Comparison of ENCODE assay signal across 11 cellular contexts in the genomic region with DNA sequence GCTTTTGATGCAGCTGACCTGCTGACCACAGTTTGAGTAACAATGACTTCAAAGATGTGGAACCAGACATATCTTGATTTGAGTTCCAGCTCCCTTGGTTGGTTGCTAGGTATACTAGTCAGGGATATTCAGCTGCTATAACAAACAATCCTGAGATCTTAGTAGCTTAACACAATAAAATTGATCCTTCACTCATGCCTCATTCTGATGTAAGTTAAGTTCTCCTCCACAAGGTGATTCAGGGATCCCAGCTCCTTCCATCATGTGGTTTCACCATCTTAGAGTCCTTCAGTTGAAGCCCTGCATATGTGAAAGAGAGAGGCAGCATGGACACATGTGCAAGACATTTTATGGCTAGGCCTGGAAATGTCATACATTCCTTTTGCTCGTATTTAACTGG. TPM values are rescaled to one million over a fixed set of nuclear protein-coding genes. Genes with fewer than 3 reads are reported as not detected.
DNase-seq lines count a peak whose midpoint lies in the region; ATAC-seq lines count a peak whose summit lies in the region.
"Had no signal": no experiment of that assay in that cellular context is flagged by ENCODE, and none has a peak within 500 bp of the region (broad histone marks: within the 10 kb centered on the region; RNA-seq: fewer than 3 reads in every experiment).

No MANE protein-coding gene starts in this region.

- DNase-seq in fibroblast of peridontal ligament (ENCODE audit: extremely low read depth), result peak; percentile 5
- DNase-seq in DMS 273 (lab: John Stamatoyannopoulos, UW; ENCODE audit: unreplicated experiment), result no peak
- no peak for DNase-seq in cardiac septum (ENCODE audit: low spot score)
- DNase-seq in D341Med (ENCODE audit: low spot score), result no peak
- DNase-seq: foreskin melanocyte, HCEC 1CT had no signal

- ATAC-seq in GM18519 (IDR thresholded peaks at IDR 0.05; ENCODE audit: low FRiP score, unreplicated experiment) (peak; percentile 13), GM21390 (IDR thresholded peaks at IDR 0.05; ENCODE audit: unreplicated experiment) (peak; percentile 17), HG03342 (IDR thresholded peaks at IDR 0.05; ENCODE audit: unreplicated experiment) (peak; percentile 8)
- ATAC-seq: Panc1 had no signal

- intact Hi-C loops in cardiac septum (cut with DNase I), result no loop called here

RNA-seq across cellular contexts. Expression of a gene that starts 7.3 kb away (rescaled TPM):
- not detected for total RNA-seq in cardiac septum
- total RNA-seq: lower leg skin had no signal

RNA-seq across cellular contexts. Expression of a gene that starts 21.9 kb away (rescaled TPM):
- total RNA-seq in cardiac septum, result 30.0 TPM

RNA-seq across cellular contexts. Expression of a gene that starts 59.0 kb away (rescaled TPM):
- total RNA-seq in cardiac septum, result 31.1 TPM
